1 cellular context compared by ENCODE assay signal in genomic region chr17:75267403-75268232, GRCh38.
A peak's percentile ranks its signal among the peaks of the same experiment; 100 is the strongest.
TF ChIP-seq lines count a peak whose summit lies in the region.

No MANE protein-coding gene starts in this region.

TF ChIP-seq in H1, 55 proteins besides CTCF, POLR2A, EP300 and RAD21:
- no peak for TF ChIP-seq JUND (IDR thresholded peaks at IDR 0.05; ENCODE audit: low read length)
- TF ChIP-seq CBX5 (IDR thresholded peaks at IDR 0.05; ENCODE audit: low read depth, low read length) = no peak
- TF ChIP-seq POLR2AphosphoS5 (IDR thresholded peaks at IDR 0.05; ENCODE audit: low read depth, low read length) = peak; percentile 62; the same call in 1 of the 2 replicates
- TF ChIP-seq CHD1 (IDR thresholded peaks at IDR 0.05; ENCODE audit: low read depth, low read length) = no peak
- TF ChIP-seq ZNF274 (IDR thresholded peaks at IDR 0.05; ENCODE audit: borderline replicate concordance, extremely low read depth, low read length) = no peak
- no peak for TF ChIP-seq ATF3 (IDR thresholded peaks at IDR 0.05; ENCODE audit: insufficient read depth, low read depth, low read length)
- TF ChIP-seq CBX8 (IDR thresholded peaks at IDR 0.05; ENCODE audit: borderline replicate concordance, low read depth, low read length) = no peak
- 0 out of 2 replicates have a peak, but pooled peaks have one; percentile 56 for TF ChIP-seq MAX (IDR thresholded peaks at IDR 0.05)
- no peak for TF ChIP-seq NRF1 (IDR thresholded peaks at IDR 0.05; ENCODE audit: low read depth, low read length)
